Comparison of ENCODE assay signal across 3 cellular contexts in genomic region chr7:104317944-104318629, GRCh38.
TF ChIP-seq lines count a peak whose summit lies in the region.

No MANE protein-coding gene starts in this region.

TF ChIP-seq in HepG2, 621 proteins besides CTCF, POLR2A, EP300 and RAD21 (continues in another document):
- TF ChIP-seq ZNF512 (CRISPR knock-in tag; IDR thresholded peaks at IDR 0.05) = no peak
- no peak for TF ChIP-seq ZHX2 (IDR thresholded peaks at IDR 0.05; ENCODE audit: low read depth)
- TF ChIP-seq ZHX2 (CRISPR knock-in tag; IDR thresholded peaks at IDR 0.05; ENCODE audit: borderline replicate concordance) = no peak
- no peak for TF ChIP-seq PBX3 (CRISPR knock-in tag; IDR thresholded peaks at IDR 0.05; ENCODE audit: borderline replicate concordance)
- TF ChIP-seq ZNF749 (CRISPR knock-in tag; IDR thresholded peaks at IDR 0.05; ENCODE audit: borderline replicate concordance) = no peak
- TF ChIP-seq ARNTL (CRISPR knock-in tag; IDR thresholded peaks at IDR 0.05) = no peak
- TF ChIP-seq XRCC5 (optimal IDR thresholded peaks at IDR 0.05; ENCODE audit: low read length) = no peak

TF ChIP-seq in IMR-90, 13 proteins besides CTCF, POLR2A, EP300 and RAD21:
- TF ChIP-seq FOS (IDR thresholded peaks at IDR 0.05; ENCODE audit: low read depth, low read length) (no peak), NFE2L2 (IDR thresholded peaks at IDR 0.05; ENCODE audit: low read depth, low read length) (no peak), MAFK (IDR thresholded peaks at IDR 0.05; ENCODE audit: low read depth, low read length) (0 out of 2 replicates have a peak, but pooled peaks have one; percentile 15), CEBPB (IDR thresholded peaks at IDR 0.05; ENCODE audit: low read depth, low read length) (no peak), RCOR1 (IDR thresholded peaks at IDR 0.05; ENCODE audit: insufficient replicate concordance, low read length) (no peak), MAZ (IDR thresholded peaks at IDR 0.05; ENCODE audit: borderline replicate concordance, low read depth, low read length) (no peak), SMC3 (IDR thresholded peaks at IDR 0.05; ENCODE audit: low read depth, low read length) (no peak), MXI1 (IDR thresholded peaks at IDR 0.05; ENCODE audit: borderline replicate concordance, low read depth, low read length) (no peak)

TF ChIP-seq in K562, 482 proteins besides CTCF, POLR2A, EP300 and RAD21:
- TF ChIP-seq ZNF316 (IDR thresholded peaks at IDR 0.05) (peak; percentile 56), TEAD1 (CRISPR knock-in tag; IDR thresholded peaks at IDR 0.05) (no peak), MTA1 (IDR thresholded peaks at IDR 0.05; ENCODE audit: borderline replicate concordance) (no peak), C11orf30 (IDR thresholded peaks at IDR 0.05; ENCODE audit: low read depth) (peak; percentile 34; the same call in 1 of the 2 replicates)
